Comparison of ENCODE assay signal across 23 cellular contexts in genomic region chr7:96319444-96319843, GRCh38. TPM values are rescaled to one million over a fixed set of nuclear protein-coding genes. Genes with fewer than 3 reads are reported as not detected.
A peak's percentile ranks its signal among the peaks of the same experiment; 100 is the strongest.
DNase-seq lines count a peak whose midpoint lies in the region; ATAC-seq and TF ChIP-seq lines count a peak whose summit lies in the region.
"Had no signal": no experiment of that assay in that cellular context is flagged by ENCODE, and none has a peak within 500 bp of the region (broad histone marks: within the 10 kb centered on the region; RNA-seq: fewer than 3 reads in every experiment).

No MANE protein-coding gene starts in this region.

- H3K9me3 Mint-ChIP-seq in stimulated activated memory B cell treated with anti-CD40 and anti-IgM and Interleukin-4, amounts not matched to agents 10 μg/mL and 1 μg/mL and 100 μg/mL, for 72 hours = peaks cover 5% of the 10 kb centered on the region
- H3K9me3 Mint-ChIP-seq: activated naive CD4-positive, alpha-beta T cell treated with anti-CD3 and anti-CD28 coated beads, Interleukin-2, amount 50 U/mL, for 24 hours; central memory CD8-positive, alpha-beta T cell; T-helper 2 cell treated with Interferon-gamma antibody and Interleukin-4, amounts not matched to agents 5 μg/mL and 100 μg/mL, for 36 hours had no signal

- intact Hi-C loops in left ventricle myocardium inferior (cut with micrococcal nuclease) = no loop called here
- intact Hi-C loops in left ventricle myocardium superior (cut with micrococcal nuclease) = no loop called here

- H2AFZ ChIP-seq in SU-DHL-6 (ENCODE audit: low read depth, low read length, severe bottlenecking) = no peak overlapping the region

- peak overlapping the region; percentile 97 for H3K27ac Mint-ChIP-seq in stimulated activated memory B cell treated with anti-CD40 and anti-IgM and Interleukin-4, amounts not matched to agents 10 μg/mL and 1 μg/mL and 100 μg/mL, for 72 hours
- H3K27ac Mint-ChIP-seq: T-helper 2 cell treated with Interferon-gamma antibody and Interleukin-4, amounts not matched to agents 5 μg/mL and 100 μg/mL, for 36 hours had no signal

- H3K79me2 ChIP-seq in SU-DHL-6 (ENCODE audit: insufficient read depth, low read length) = peaks cover 66% of the 10 kb centered on the region

- H3K9me3 ChIP-seq in left ventricle myocardium inferior (replicated peaks) (no peaks in the 10 kb centered on the region), SU-DHL-6 (ENCODE audit: insufficient read depth, low read length) (no peaks in the 10 kb centered on the region), BE2C (no peaks in the 10 kb centered on the region)
- H3K9me3 ChIP-seq: thoracic aorta had no signal

- H3K4me3 ChIP-seq in left ventricle myocardium inferior = no peak overlapping the region
- H3K4me3 ChIP-seq in SU-DHL-6 (ENCODE audit: insufficient read depth, low read length, poor library complexity, severe bottlenecking) = no peak overlapping the region
- no peak overlapping the region for H3K4me3 ChIP-seq in fibroblast of mammary gland (ENCODE audit: control insufficient read depth, low read depth, low read length)
- no peak overlapping the region for H3K4me3 ChIP-seq in BE2C (ENCODE audit: low read depth, low read length)
- H3K4me3 ChIP-seq: lung, skin epidermis, thoracic aorta had no signal

- ATAC-seq in left ventricle myocardium superior = no peak
- no peak for ATAC-seq in stimulated activated memory B cell treated with anti-CD40 and anti-IgM and Interleukin-4, amounts not matched to agents 10 μg/mL and 1 μg/mL and 100 μg/mL, for 72 hours
- ATAC-seq: foreskin keratinocyte, SK-N-SH treated with all-trans-retinoic acid at 6 μM for 48 hours had no signal

- H3K36me3 ChIP-seq in left ventricle myocardium inferior (no peaks in the 10 kb centered on the region), SU-DHL-6 (ENCODE audit: low read length) (no peaks in the 10 kb centered on the region), BE2C (no peaks in the 10 kb centered on the region)
- H3K36me3 ChIP-seq: thoracic aorta had no signal

- H3K27ac ChIP-seq in left ventricle myocardium inferior (replicated peaks) (peak overlapping the region; percentile 99), SU-DHL-6 (ENCODE audit: low read depth, low read length) (no peak overlapping the region)
- H3K27ac ChIP-seq: foreskin keratinocyte, thoracic aorta had no signal

- H3K4me1 Mint-ChIP-seq in stimulated activated memory B cell treated with anti-CD40 and anti-IgM and Interleukin-4, amounts not matched to agents 10 μg/mL and 1 μg/mL and 100 μg/mL, for 72 hours = peaks cover 55% of the 10 kb centered on the region

- peaks cover 23% of the 10 kb centered on the region for H3K36me3 Mint-ChIP-seq in stimulated activated memory B cell treated with anti-CD40 and anti-IgM and Interleukin-4, amounts not matched to agents 10 μg/mL and 1 μg/mL and 100 μg/mL, for 72 hours

- no peaks in the 10 kb centered on the region for H4K20me1 ChIP-seq in SU-DHL-6 (ENCODE audit: low read depth, low read length)

- H3K9ac ChIP-seq in SU-DHL-6 (ENCODE audit: low read length) = no peak overlapping the region

- H3K27me3 Mint-ChIP-seq in stimulated activated memory B cell treated with anti-CD40 and anti-IgM and Interleukin-4, amounts not matched to agents 10 μg/mL and 1 μg/mL and 100 μg/mL, for 72 hours = no peaks in the 10 kb centered on the region
- H3K27me3 Mint-ChIP-seq: activated naive CD4-positive, alpha-beta T cell treated with anti-CD3 and anti-CD28 coated beads, Interleukin-2, amount 50 U/mL, for 24 hours; central memory CD8-positive, alpha-beta T cell had no signal

- H3K4me2 ChIP-seq in SU-DHL-6 (ENCODE audit: low read depth, low read length, poor library complexity, severe bottlenecking) = peak overlapping the region; percentile 8

- TF ChIP-seq CTCF in left ventricle myocardium inferior (IDR thresholded peaks at IDR 0.05; ENCODE audit: borderline replicate concordance) (no peak), SU-DHL-6 (IDR thresholded peaks at IDR 0.05; ENCODE audit: insufficient read depth, low read length, poor library complexity, severe bottlenecking) (no peak), fibroblast of mammary gland (conservative IDR thresholded peaks at IDR 0.05; ENCODE audit: control insufficient read depth, insufficient read depth, low read depth, low read length) (no peak), BE2C (IDR thresholded peaks at IDR 0.05; ENCODE audit: low read depth, low read length) (no peak)

- H3K4me3 Mint-ChIP-seq in stimulated activated memory B cell treated with anti-CD40 and anti-IgM and Interleukin-4, amounts not matched to agents 10 μg/mL and 1 μg/mL and 100 μg/mL, for 72 hours = no peak overlapping the region
- H3K4me3 Mint-ChIP-seq: central memory CD8-positive, alpha-beta T cell had no signal

- H3K4me1 ChIP-seq in left ventricle myocardium inferior (peaks cover 77% of the 10 kb centered on the region), BE2C (no peaks in the 10 kb centered on the region)

- H3K27me3 ChIP-seq in left ventricle myocardium inferior (ENCODE audit: low read depth) = no peaks in the 10 kb centered on the region
- no peaks in the 10 kb centered on the region for H3K27me3 ChIP-seq in SU-DHL-6 (ENCODE audit: low read length)
- H3K27me3 ChIP-seq in BE2C = no peaks in the 10 kb centered on the region
- H3K27me3 ChIP-seq: foreskin keratinocyte had no signal

- peaks cover 10% of the 10 kb centered on the region for H3F3A ChIP-seq in SU-DHL-6 (ENCODE audit: insufficient read depth)

- H3K9me2 ChIP-seq in SU-DHL-6 (replicated peaks; ENCODE audit: insufficient read depth, low read length) = no peaks in the 10 kb centered on the region

- no peak for DNase-seq in left ventricle myocardium inferior
- DNase-seq in left ventricle myocardium superior = no peak
- DNase-seq in fibroblast of mammary gland (ENCODE audit: low read depth) = peak; percentile 60
- no peak for DNase-seq in NCI-H2171 treated with DMSO at 0.1 percent for 48 hours (lab: John Stamatoyannopoulos, UW)
- DNase-seq in T1000 (lab: John Stamatoyannopoulos, UW) = no peak
- no peak for DNase-seq in BE2C
- DNase-seq: activated CD4-positive, alpha-beta T cell treated with anti-CD3 and anti-CD28 coated beads, Interleukin-2, amount 50 U/mL, for 4 hours; DND-41; foreskin keratinocyte; hippocampal formation; NCI-H1694 treated with DMSO at 0.1 percent for 48 hours; NCI-H69; posterior cingulate gyrus; stimulated activated CD4-positive, alpha-beta T cell treated with anti-CD3 and anti-CD28 coated beads, Interleukin-1b, Interleukin-23, amount 100 ng/mL, for 48 hours had no signal

RNA-seq across cellular contexts. Expression of gene SLC25A13, which starts 2.5 kb away (rescaled TPM):
- 9.1 TPM for total RNA-seq in left ventricle myocardium inferior
- total RNA-seq in left ventricle myocardium superior = 13.7 TPM
- 31.1 TPM for polyA plus RNA-seq in BE2C (2012; ENCODE audit: insufficient read depth, insufficient read length, low read depth)
